Comparison of ENCODE assay signal across 13 cellular contexts in genomic region chr7:56287429-56288138, GRCh38.
DNase-seq lines count a peak whose midpoint lies in the region; ATAC-seq and TF ChIP-seq lines count a peak whose summit lies in the region.
"Had no signal": no experiment of that assay in that cellular context is flagged by ENCODE, and none has a peak within 500 bp of the region (broad histone marks: within the 10 kb centered on the region; RNA-seq: fewer than 3 reads in every experiment).

No MANE protein-coding gene starts in this region.

- peak overlapping the region; percentile 38 for H3K4me3 ChIP-seq in BE2C (ENCODE audit: low read depth, low read length)
- peak overlapping the region; percentile 25 for H3K4me3 ChIP-seq in osteoblast (ENCODE audit: insufficient read depth, low read length)

- no peak overlapping the region for H2AFZ ChIP-seq in osteoblast (ENCODE audit: low read length)

- peak; percentile 22 for ATAC-seq in esophagus mucosa
- ATAC-seq in HG02571 (IDR thresholded peaks at IDR 0.05; ENCODE audit: unreplicated experiment): no peak
- ATAC-seq: HCT116, left colon had no signal

- H3K36me3 ChIP-seq in BE2C (no peaks in the 10 kb centered on the region), osteoblast (ENCODE audit: insufficient read depth, low read length) (no peaks in the 10 kb centered on the region)

- TF ChIP-seq CTCF in BE2C (IDR thresholded peaks at IDR 0.05; ENCODE audit: low read depth, low read length) (no peak), osteoblast (IDR thresholded peaks at IDR 0.05; ENCODE audit: extremely low read depth, low read depth, low read length) (no peak)

- H3K4me1 ChIP-seq in BE2C (no peaks in the 10 kb centered on the region), osteoblast (ENCODE audit: insufficient read depth, low read length) (no peaks in the 10 kb centered on the region)

- H3K79me2 ChIP-seq in osteoblast (ENCODE audit: insufficient read depth, low read length): no peaks in the 10 kb centered on the region

- DNase-seq in BE2C (peak; percentile 47), NCI-H1930 (lab: John Stamatoyannopoulos, UW) (peak; percentile 32 to 67), osteoblast (ENCODE audit: insufficient read length, low spot score, missing footprints) (no peak), HPDE6-E6E7 (ENCODE audit: extremely low spot score) (no peak), HT-29 (ENCODE audit: low spot score) (no peak)
- no peak for DNase-seq in activated CD4-positive, CD25-positive, alpha-beta regulatory T cell treated with anti-CD3 and anti-CD28 coated beads, Interleukin-2, amount 50 U/mL, for 72 hours
- DNase-seq: DND-41; endodermal cell; stimulated activated CD4-positive, alpha-beta T cell treated with anti-CD3 and anti-CD28 coated beads, Interleukin-12 subunit alpha, Interleukin-12 subunit beta, amount 100 ng/mL, for 4 hours had no signal

- H3K27me3 ChIP-seq in BE2C (0 out of 2 replicates have a peak, but pooled peaks cover 3% of the 10 kb centered on the region), osteoblast (ENCODE audit: insufficient read depth, low read length) (no peaks in the 10 kb centered on the region)

- H3K27ac ChIP-seq in osteoblast (ENCODE audit: low read depth, low read length): no peak overlapping the region

- no peaks in the 10 kb centered on the region for H4K20me1 ChIP-seq in osteoblast (ENCODE audit: insufficient read depth, low read length)

- no peak overlapping the region for H3K4me2 ChIP-seq in osteoblast (ENCODE audit: insufficient read depth, low read length)

- H3K9me3 ChIP-seq in BE2C (no peaks in the 10 kb centered on the region), osteoblast (ENCODE audit: low read depth, low read length) (no peaks in the 10 kb centered on the region)

Comparison
In these comparisons a context has a peak if more than half of its experiments do, and no peak if none do; other contexts are left out.
1. DNase-seq: peak in BE2C (single experiment) and NCI-H1930 (2 of 2); none in osteoblast (single experiment), activated CD4-positive, CD25-positive, alpha-beta regulatory T cell treated with anti-CD3 and anti-CD28 coated beads, Interleukin-2, amount 50 U/mL, for 72 hours (single experiment), HPDE6-E6E7 (single experiment) and HT-29 (single experiment).